ENCODE assay signal across 1 cellular context in the genomic region with DNA sequence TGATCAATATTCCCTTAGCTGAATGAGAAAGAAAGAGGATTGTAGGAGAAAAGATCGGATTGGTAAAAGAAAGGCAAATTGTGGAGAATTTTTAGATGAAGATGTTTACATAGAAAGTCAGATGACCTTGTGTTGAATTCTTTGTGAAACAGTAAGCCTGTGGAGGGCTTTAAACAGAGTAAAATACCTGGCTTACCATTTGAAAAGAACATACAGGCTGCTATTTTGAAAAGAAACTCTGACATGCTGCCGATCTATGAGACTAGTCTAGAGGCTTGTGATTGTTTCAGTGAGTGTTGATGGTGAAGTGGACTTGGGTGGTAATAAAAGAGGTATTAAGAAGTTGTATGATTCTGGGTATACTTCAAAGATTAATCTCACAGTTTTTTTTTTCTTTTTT.
TF ChIP-seq lines count a peak whose summit lies in the region.

No MANE protein-coding gene starts in this region.

TF ChIP-seq in H1, 55 proteins besides CTCF, POLR2A, EP300 and RAD21:
- no peak for TF ChIP-seq TBP (IDR thresholded peaks at IDR 0.05; ENCODE audit: low read depth, low read length)
- TF ChIP-seq, protein P1, sequence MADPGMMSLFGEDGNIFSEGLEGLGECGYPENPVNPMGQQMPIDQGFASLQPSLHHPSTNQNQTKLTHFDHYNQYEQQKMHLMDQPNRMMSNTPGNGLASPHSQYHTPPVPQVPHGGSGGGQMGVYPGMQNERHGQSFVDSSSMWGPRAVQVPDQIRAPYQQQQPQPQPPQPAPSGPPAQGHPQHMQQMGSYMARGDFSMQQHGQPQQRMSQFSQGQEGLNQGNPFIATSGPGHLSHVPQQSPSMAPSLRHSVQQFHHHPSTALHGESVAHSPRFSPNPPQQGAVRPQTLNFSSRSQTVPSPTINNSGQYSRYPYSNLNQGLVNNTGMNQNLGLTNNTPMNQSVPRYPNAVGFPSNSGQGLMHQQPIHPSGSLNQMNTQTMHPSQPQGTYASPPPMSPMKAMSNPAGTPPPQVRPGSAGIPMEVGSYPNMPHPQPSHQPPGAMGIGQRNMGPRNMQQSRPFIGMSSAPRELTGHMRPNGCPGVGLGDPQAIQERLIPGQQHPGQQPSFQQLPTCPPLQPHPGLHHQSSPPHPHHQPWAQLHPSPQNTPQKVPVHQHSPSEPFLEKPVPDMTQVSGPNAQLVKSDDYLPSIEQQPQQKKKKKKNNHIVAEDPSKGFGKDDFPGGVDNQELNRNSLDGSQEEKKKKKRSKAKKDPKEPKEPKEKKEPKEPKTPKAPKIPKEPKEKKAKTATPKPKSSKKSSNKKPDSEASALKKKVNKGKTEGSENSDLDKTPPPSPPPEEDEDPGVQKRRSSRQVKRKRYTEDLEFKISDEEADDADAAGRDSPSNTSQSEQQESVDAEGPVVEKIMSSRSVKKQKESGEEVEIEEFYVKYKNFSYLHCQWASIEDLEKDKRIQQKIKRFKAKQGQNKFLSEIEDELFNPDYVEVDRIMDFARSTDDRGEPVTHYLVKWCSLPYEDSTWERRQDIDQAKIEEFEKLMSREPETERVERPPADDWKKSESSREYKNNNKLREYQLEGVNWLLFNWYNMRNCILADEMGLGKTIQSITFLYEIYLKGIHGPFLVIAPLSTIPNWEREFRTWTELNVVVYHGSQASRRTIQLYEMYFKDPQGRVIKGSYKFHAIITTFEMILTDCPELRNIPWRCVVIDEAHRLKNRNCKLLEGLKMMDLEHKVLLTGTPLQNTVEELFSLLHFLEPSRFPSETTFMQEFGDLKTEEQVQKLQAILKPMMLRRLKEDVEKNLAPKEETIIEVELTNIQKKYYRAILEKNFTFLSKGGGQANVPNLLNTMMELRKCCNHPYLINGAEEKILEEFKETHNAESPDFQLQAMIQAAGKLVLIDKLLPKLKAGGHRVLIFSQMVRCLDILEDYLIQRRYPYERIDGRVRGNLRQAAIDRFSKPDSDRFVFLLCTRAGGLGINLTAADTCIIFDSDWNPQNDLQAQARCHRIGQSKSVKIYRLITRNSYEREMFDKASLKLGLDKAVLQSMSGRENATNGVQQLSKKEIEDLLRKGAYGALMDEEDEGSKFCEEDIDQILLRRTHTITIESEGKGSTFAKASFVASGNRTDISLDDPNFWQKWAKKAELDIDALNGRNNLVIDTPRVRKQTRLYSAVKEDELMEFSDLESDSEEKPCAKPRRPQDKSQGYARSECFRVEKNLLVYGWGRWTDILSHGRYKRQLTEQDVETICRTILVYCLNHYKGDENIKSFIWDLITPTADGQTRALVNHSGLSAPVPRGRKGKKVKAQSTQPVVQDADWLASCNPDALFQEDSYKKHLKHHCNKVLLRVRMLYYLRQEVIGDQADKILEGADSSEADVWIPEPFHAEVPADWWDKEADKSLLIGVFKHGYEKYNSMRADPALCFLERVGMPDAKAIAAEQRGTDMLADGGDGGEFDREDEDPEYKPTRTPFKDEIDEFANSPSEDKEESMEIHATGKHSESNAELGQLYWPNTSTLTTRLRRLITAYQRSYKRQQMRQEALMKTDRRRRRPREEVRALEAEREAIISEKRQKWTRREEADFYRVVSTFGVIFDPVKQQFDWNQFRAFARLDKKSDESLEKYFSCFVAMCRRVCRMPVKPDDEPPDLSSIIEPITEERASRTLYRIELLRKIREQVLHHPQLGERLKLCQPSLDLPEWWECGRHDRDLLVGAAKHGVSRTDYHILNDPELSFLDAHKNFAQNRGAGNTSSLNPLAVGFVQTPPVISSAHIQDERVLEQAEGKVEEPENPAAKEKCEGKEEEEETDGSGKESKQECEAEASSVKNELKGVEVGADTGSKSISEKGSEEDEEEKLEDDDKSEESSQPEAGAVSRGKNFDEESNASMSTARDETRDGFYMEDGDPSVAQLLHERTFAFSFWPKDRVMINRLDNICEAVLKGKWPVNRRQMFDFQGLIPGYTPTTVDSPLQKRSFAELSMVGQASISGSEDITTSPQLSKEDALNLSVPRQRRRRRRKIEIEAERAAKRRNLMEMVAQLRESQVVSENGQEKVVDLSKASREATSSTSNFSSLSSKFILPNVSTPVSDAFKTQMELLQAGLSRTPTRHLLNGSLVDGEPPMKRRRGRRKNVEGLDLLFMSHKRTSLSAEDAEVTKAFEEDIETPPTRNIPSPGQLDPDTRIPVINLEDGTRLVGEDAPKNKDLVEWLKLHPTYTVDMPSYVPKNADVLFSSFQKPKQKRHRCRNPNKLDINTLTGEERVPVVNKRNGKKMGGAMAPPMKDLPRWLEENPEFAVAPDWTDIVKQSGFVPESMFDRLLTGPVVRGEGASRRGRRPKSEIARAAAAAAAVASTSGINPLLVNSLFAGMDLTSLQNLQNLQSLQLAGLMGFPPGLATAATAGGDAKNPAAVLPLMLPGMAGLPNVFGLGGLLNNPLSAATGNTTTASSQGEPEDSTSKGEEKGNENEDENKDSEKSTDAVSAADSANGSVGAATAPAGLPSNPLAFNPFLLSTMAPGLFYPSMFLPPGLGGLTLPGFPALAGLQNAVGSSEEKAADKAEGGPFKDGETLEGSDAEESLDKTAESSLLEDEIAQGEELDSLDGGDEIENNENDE (IDR thresholded peaks at IDR 0.05; ENCODE audit: insufficient replicate concordance, low read length) = peak; percentile 30
